In the genomic region with DNA sequence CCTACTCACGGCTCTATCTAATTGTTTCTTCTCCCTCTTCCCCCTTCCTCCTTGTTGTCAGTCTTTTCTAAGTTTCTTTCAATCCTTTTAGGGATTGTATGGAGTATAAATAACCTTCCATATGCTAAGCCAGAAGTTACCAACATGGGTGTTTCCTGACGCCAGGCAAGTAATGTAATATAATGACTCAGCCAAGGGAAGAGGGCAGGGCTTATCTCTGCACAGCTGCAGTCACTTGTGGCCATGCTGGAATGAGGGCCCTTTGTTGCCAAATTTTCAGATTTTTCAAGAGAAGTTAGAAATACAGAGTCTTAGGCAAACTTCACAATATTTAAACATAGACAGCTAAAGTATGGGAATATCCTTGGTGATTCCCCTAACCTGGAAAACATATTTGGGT, we compare ENCODE assay signal across 8 cellular contexts.
DNase-seq lines count a peak whose midpoint lies in the region; ATAC-seq and TF ChIP-seq lines count a peak whose summit lies in the region.

No MANE protein-coding gene starts in this region.

- CTCF ChIA-PET in A673 (lab: Charles Lee) = no interaction called here

- POLR2A ChIA-PET in A673 (lab: Charles Lee; ENCODE audit: low non-redundant PET) = no interaction called here

- no TSS peak for BruUV-seq in A673 (replicated peaks; lab: Mats Ljungman, UMichigan)

- no peaks in the 10 kb centered on the region for H3K36me3 ChIP-seq in A673 (ENCODE audit: insufficient read depth, low read length, poor library complexity, severe bottlenecking)

- H3K4me3 ChIP-seq in A673 (ENCODE audit: low read depth, low read length, poor library complexity, severe bottlenecking) = no peak overlapping the region

- no peak for TF ChIP-seq CTCF in A673 (conservative IDR thresholded peaks at IDR 0.05; ENCODE audit: low read depth, low read length)

- intact Hi-C loops in A673 (cut with micrococcal nuclease; ENCODE audit: unreplicated experiment) = no loop called here

- no peaks in the 10 kb centered on the region for H3K9me3 ChIP-seq in A673 (ENCODE audit: low read depth, low read length, poor library complexity, severe bottlenecking)

- ATAC-seq in SK-N-SH treated with all-trans-retinoic acid at 6 μM for 48 hours (peak; percentile 94), HG03159 (IDR thresholded peaks at IDR 0.05; ENCODE audit: unreplicated experiment) (no peak)

- H3K4me1 ChIP-seq in A673 (ENCODE audit: insufficient read depth, low read length, poor library complexity, severe bottlenecking) = no peaks in the 10 kb centered on the region

- H3K27ac ChIP-seq in A673 (ENCODE audit: low read depth, low read length, poor library complexity, severe bottlenecking) = no peak overlapping the region

- DNase-seq in A673 (ENCODE audit: low spot score) = peak; percentile 46
- DNase-seq in GF-D8 (lab: John Stamatoyannopoulos, UW) = peak; percentile 13
- peak; percentile 56 for DNase-seq in fibroblast of the conjunctiva (ENCODE audit: low read depth)
- DNase-seq in COR-L47 (lab: John Stamatoyannopoulos, UW) = no peak
- no peak for DNase-seq in hepatic stellate cell (ENCODE audit: low spot score)
- no peak for DNase-seq in SW 1271 (lab: John Stamatoyannopoulos, UW)

- no peaks in the 10 kb centered on the region for H3K27me3 ChIP-seq in A673 (replicated peaks; ENCODE audit: insufficient read depth, low read depth, low read length, poor library complexity)

TF ChIP-seq in SK-N-SH treated with all-trans-retinoic acid at 6 μM for 48 hours, 23 proteins besides CTCF, POLR2A, EP300 and RAD21:
- TF ChIP-seq SNAI2 (CRISPR knock-in tag; IDR thresholded peaks at IDR 0.05) (no peak), GLIS3 (CRISPR knock-in tag; IDR thresholded peaks at IDR 0.05) (no peak), ZFP30 (CRISPR knock-in tag; IDR thresholded peaks at IDR 0.05) (no peak), BACH2 (CRISPR knock-in tag; IDR thresholded peaks at IDR 0.05; ENCODE audit: borderline replicate concordance) (no peak), ZNF70 (CRISPR knock-in tag; IDR thresholded peaks at IDR 0.05) (no peak), CSDC2 (CRISPR knock-in tag; IDR thresholded peaks at IDR 0.05) (no peak)

Comparison
In these comparisons a context has a peak if more than half of its experiments do, and no peak if none do; other contexts are left out.
1. DNase-seq: peak in A673 (single experiment), GF-D8 (single experiment) and fibroblast of the conjunctiva (single experiment); none in COR-L47 (single experiment), hepatic stellate cell (single experiment) and SW 1271 (0 of 2).